ENCODE assay signal across 1 cellular context in the genomic region with DNA sequence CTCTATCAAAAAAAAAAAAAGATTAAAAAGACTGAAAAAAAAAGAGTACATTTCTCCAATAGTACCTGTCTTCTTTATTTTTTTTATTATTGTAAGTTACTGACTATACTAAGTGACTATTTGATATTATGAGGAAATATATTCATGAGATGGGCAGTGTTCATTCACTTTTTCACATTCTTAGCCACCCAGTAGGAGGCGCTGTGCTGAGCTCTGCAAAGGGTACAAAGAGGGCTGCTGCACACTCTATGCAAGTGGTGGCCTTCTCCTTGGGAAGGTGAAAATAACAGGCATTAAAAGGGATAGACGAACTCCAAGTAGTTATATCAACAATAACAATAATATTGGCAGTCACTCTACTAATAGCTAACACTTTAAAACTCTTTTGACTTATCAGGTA.
TF ChIP-seq lines count a peak whose summit lies in the region.

No MANE protein-coding gene starts in this region.

TF ChIP-seq in HCT116, 20 proteins besides CTCF, POLR2A, EP300 and RAD21:
- TF ChIP-seq YY1 (IDR thresholded peaks at IDR 0.05; ENCODE audit: extremely low read depth, insufficient replicate concordance, low read depth, low read length): no peak
- no peak for TF ChIP-seq EGR1 (IDR thresholded peaks at IDR 0.05; ENCODE audit: low read depth)
- TF ChIP-seq CBX3 (IDR thresholded peaks at IDR 0.05; ENCODE audit: low read depth): no peak
- TF ChIP-seq FOSL1 (IDR thresholded peaks at IDR 0.05; ENCODE audit: low read depth): no peak
- TF ChIP-seq, protein P1, sequence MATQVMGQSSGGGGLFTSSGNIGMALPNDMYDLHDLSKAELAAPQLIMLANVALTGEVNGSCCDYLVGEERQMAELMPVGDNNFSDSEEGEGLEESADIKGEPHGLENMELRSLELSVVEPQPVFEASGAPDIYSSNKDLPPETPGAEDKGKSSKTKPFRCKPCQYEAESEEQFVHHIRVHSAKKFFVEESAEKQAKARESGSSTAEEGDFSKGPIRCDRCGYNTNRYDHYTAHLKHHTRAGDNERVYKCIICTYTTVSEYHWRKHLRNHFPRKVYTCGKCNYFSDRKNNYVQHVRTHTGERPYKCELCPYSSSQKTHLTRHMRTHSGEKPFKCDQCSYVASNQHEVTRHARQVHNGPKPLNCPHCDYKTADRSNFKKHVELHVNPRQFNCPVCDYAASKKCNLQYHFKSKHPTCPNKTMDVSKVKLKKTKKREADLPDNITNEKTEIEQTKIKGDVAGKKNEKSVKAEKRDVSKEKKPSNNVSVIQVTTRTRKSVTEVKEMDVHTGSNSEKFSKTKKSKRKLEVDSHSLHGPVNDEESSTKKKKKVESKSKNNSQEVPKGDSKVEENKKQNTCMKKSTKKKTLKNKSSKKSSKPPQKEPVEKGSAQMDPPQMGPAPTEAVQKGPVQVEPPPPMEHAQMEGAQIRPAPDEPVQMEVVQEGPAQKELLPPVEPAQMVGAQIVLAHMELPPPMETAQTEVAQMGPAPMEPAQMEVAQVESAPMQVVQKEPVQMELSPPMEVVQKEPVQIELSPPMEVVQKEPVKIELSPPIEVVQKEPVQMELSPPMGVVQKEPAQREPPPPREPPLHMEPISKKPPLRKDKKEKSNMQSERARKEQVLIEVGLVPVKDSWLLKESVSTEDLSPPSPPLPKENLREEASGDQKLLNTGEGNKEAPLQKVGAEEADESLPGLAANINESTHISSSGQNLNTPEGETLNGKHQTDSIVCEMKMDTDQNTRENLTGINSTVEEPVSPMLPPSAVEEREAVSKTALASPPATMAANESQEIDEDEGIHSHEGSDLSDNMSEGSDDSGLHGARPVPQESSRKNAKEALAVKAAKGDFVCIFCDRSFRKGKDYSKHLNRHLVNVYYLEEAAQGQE (IDR thresholded peaks at IDR 0.05; ENCODE audit: low read depth): no peak
- TF ChIP-seq JUND (IDR thresholded peaks at IDR 0.05): no peak
